17 cellular contexts compared by ENCODE assay signal in genomic region chr2:234240917-234241316, GRCh38.
A peak's percentile ranks its signal among the peaks of the same experiment; 100 is the strongest.
DNase-seq lines count a peak whose midpoint lies in the region; ATAC-seq, FAIRE-seq and TF ChIP-seq lines count a peak whose summit lies in the region.
"Had no signal": no experiment of that assay in that cellular context is flagged by ENCODE, and none has a peak within 500 bp of the region (broad histone marks: within the 10 kb centered on the region; RNA-seq: fewer than 3 reads in every experiment).

No MANE protein-coding gene starts in this region.

- H3K4me3 Mint-ChIP-seq in activated CD8-positive, alpha-beta T cell treated with anti-CD3 and anti-CD28 coated beads, Interleukin-2, amount 10 ng/mL, durations not matched to agents 7 days and 5 days, result no peak overlapping the region
- H3K4me3 Mint-ChIP-seq: activated naive CD8-positive, alpha-beta T cell treated with anti-CD3 and anti-CD28 coated beads for 36 hours; CD4-positive, alpha-beta memory T cell; GM23338 had no signal

- no peaks in the 10 kb centered on the region for H3K36me3 Mint-ChIP-seq in activated CD8-positive, alpha-beta T cell treated with anti-CD3 and anti-CD28 coated beads, Interleukin-2, amount 10 ng/mL, durations not matched to agents 7 days and 5 days (ENCODE audit: low read depth)
- H3K36me3 Mint-ChIP-seq: activated naive CD8-positive, alpha-beta T cell treated with anti-CD3 and anti-CD28 coated beads for 36 hours; CD4-positive, alpha-beta memory T cell had no signal

- no peak for ATAC-seq in GM19035 (IDR thresholded peaks at IDR 0.05; ENCODE audit: unreplicated experiment)
- no peak for ATAC-seq in activated CD8-positive, alpha-beta T cell treated with anti-CD3 and anti-CD28 coated beads, Interleukin-2, amount 10 ng/mL, durations not matched to agents 7 days and 5 days
- ATAC-seq: GM23338; left lobe of liver; naive thymus-derived CD4-positive, alpha-beta T cell had no signal

- H3K4me2 ChIP-seq in GM23248 (ENCODE audit: unreplicated experiment), result peak overlapping the region; percentile 19
- H3K4me2 ChIP-seq: GM23338 had no signal

- H3K4me1 ChIP-seq in GM23248 (ENCODE audit: insufficient read depth), result peaks cover 45% of the 10 kb centered on the region

- no peak for TF ChIP-seq CTCF in RWPE1 (conservative IDR thresholded peaks at IDR 0.05; ENCODE audit: low read depth)

- no peaks in the 10 kb centered on the region for H3K79me2 ChIP-seq in GM23248 (ENCODE audit: insufficient read depth)

- WGBS in GM23248 (ENCODE audit: low coverage in 1 of 2, low lambda C conversion rate in 2 of 2, missing lambda C conversion rate in 2 of 2), 2 experiments, result 0% methylated on average over 2 of the region's 2 CpGs

- peak; percentile 61 for FAIRE-seq in urothelium cell line (lab: Jason Lieb, UNC)

- H4K20me1 ChIP-seq in GM23248 (ENCODE audit: insufficient read depth), result no peaks in the 10 kb centered on the region

- H3K4me1 Mint-ChIP-seq in activated CD8-positive, alpha-beta T cell treated with anti-CD3 and anti-CD28 coated beads, Interleukin-2, amount 10 ng/mL, durations not matched to agents 7 days and 5 days (ENCODE audit: low read depth), result peaks cover 15% of the 10 kb centered on the region
- H3K4me1 Mint-ChIP-seq: GM23338 had no signal

- H3K27ac Mint-ChIP-seq in activated CD8-positive, alpha-beta T cell treated with anti-CD3 and anti-CD28 coated beads, Interleukin-2, amount 10 ng/mL, durations not matched to agents 7 days and 5 days, result no peak overlapping the region
- H3K27ac Mint-ChIP-seq: activated naive CD8-positive, alpha-beta T cell treated with anti-CD3 and anti-CD28 coated beads for 36 hours; GM23338 had no signal

- H3K27ac ChIP-seq in GM23248 (peak overlapping the region; percentile 33), RWPE1 (peak overlapping the region; percentile 87)

- DNase-seq in GM23248, result peak; percentile 80
- peak; percentile 50 for DNase-seq in RWPE1 (ENCODE audit: low spot score)
- peak; percentile 50 for DNase-seq in fibroblast of peridontal ligament (ENCODE audit: extremely low read depth)
- peak; percentile 57 for DNase-seq in urothelium cell line (ENCODE audit: low spot score)
- DNase-seq in activated CD8-positive, alpha-beta T cell treated with anti-CD3 and anti-CD28 coated beads, Interleukin-2, amount 10 ng/mL, durations not matched to agents 7 days and 5 days, result no peak
- no peak for DNase-seq in GF-D8 (lab: John Stamatoyannopoulos, UW)
- DNase-seq: activated CD4-positive, CD25-positive, alpha-beta regulatory T cell; activated naive CD8-positive, alpha-beta T cell treated with anti-CD3 and anti-CD28 coated beads for 36 hours; CD4-positive, alpha-beta memory T cell; hippocampal formation; naive thymus-derived CD4-positive, alpha-beta T cell; NCI-H187; NCI-H510A treated with DMSO at 0.1 percent for 48 hours; T-helper 1 cell had no signal

- no peak overlapping the region for H3K4me3 ChIP-seq in GM23248
- H3K4me3 ChIP-seq: GM23338 had no signal

- no peaks in the 10 kb centered on the region for H3K27me3 ChIP-seq in GM23248 (replicated peaks; ENCODE audit: insufficient read depth)

- in situ Hi-C loops in GM23248 (cut with MboI), result no loop called here

- peaks cover 26% of the 10 kb centered on the region for H3F3A ChIP-seq in GM23248 (ENCODE audit: insufficient read depth)

- no peak overlapping the region for H3K9ac ChIP-seq in GM23248

- H3K36me3 ChIP-seq in GM23248 (ENCODE audit: low read depth), result no peaks in the 10 kb centered on the region

- H3K9me3 Mint-ChIP-seq in activated CD8-positive, alpha-beta T cell treated with anti-CD3 and anti-CD28 coated beads, Interleukin-2, amount 10 ng/mL, durations not matched to agents 7 days and 5 days (ENCODE audit: insufficient read depth), result peaks cover 13% of the 10 kb centered on the region

- H3K9me2 ChIP-seq in GM23248 (ENCODE audit: insufficient read depth), result no peaks in the 10 kb centered on the region

- CTCF ChIA-PET in RWPE1 (lab: Yijun Ruan, JAX), result interaction anchor here (0.6 kb wide), 1 partner anchor 815 kb away, joined by 3 read pairs; no protein-coding TSS in a partner anchor
- CTCF ChIA-PET in activated CD8-positive, alpha-beta T cell treated with anti-CD3 and anti-CD28 coated beads, Interleukin-2, amount 10 ng/mL, durations not matched to agents 7 days and 5 days (lab: Charles Lee), result no interaction called here

- no peaks in the 10 kb centered on the region for H3K9me3 ChIP-seq in GM23248 (ENCODE audit: low read depth)

- no peaks in the 10 kb centered on the region for H3K27me3 Mint-ChIP-seq in activated CD8-positive, alpha-beta T cell treated with anti-CD3 and anti-CD28 coated beads, Interleukin-2, amount 10 ng/mL, durations not matched to agents 7 days and 5 days (ENCODE audit: low read depth)
- H3K27me3 Mint-ChIP-seq: activated naive CD8-positive, alpha-beta T cell treated with anti-CD3 and anti-CD28 coated beads for 36 hours; CD4-positive, alpha-beta memory T cell had no signal

- POLR2A ChIA-PET in RWPE1 (lab: Yijun Ruan, JAX; ENCODE audit: low non-redundant PET), result no interaction called here
- POLR2A ChIA-PET in activated CD8-positive, alpha-beta T cell treated with anti-CD3 and anti-CD28 coated beads, Interleukin-2, amount 10 ng/mL, durations not matched to agents 7 days and 5 days (lab: Charles Lee), result interaction anchor here (0.9 kb wide), 1 partner anchor 41 kb away, joined by 3 read pairs; no protein-coding TSS in a partner anchor

- H2AFZ ChIP-seq in GM23248, result no peak overlapping the region
- H2AFZ ChIP-seq: GM23338 had no signal

Comparison
In these comparisons a context has a peak if more than half of its experiments do, and no peak if none do; other contexts are left out.
1. DNase-seq: peak in GM23248 (single experiment), RWPE1 (single experiment), fibroblast of peridontal ligament (single experiment) and urothelium cell line (single experiment); none in activated CD8-positive, alpha-beta T cell treated with anti-CD3 and anti-CD28 coated beads, Interleukin-2, amount 10 ng/mL, durations not matched to agents 7 days and 5 days (single experiment) and GF-D8 (single experiment).